Comparison of ENCODE assay signal across 30 cellular contexts in genomic region chr11:16527525-16528246, GRCh38.
"Had no signal": no experiment of that assay in that cellular context is flagged by ENCODE, and none has a peak within 500 bp of the region (broad histone marks: within the 10 kb centered on the region; RNA-seq: fewer than 3 reads in every experiment).

No MANE protein-coding gene starts in this region.

- H3K27ac ChIP-seq: brain microvascular endothelial cell, esophagus muscularis mucosa, WERI-Rb-1 had no signal

- H3K4me1 Mint-ChIP-seq: activated B cell treated with CpG ODN at 0.5 μM for 24 hours; activated T-helper 17 cell treated with anti-CD3 and anti-CD28 coated beads, Interleukin-2, amount 50 U/mL, for 72 hours; T-helper 17 cell had no signal

- DNase-seq: activated B cell treated with CpG ODN at 0.5 μM for 24 hours; activated CD4-positive, alpha-beta T cell treated with anti-CD3 and anti-CD28 coated beads for 48 hours; activated CD4-positive, alpha-beta T cell treated with anti-CD3 and anti-CD28 coated beads, Interleukin-2, amount 50 U/mL, for 1 hour; activated CD4-positive, alpha-beta T cell treated with anti-CD3 and anti-CD28 coated beads, Interleukin-2, amount 50 U/mL, for 48 hours; activated CD8-positive, alpha-beta memory T cell treated with anti-CD3 and anti-CD28 coated beads for 24 hours; activated CD8-positive, alpha-beta T cell treated with anti-CD3 and anti-CD28 coated beads for 36 hours; activated effector memory CD4-positive, alpha-beta T cell treated with Interleukin-2 at 50 U/mL for 16 hours; activated gamma-delta T cell treated with Interleukin-2 at 50 U/mL for 16 hours; activated naive CD4-positive, alpha-beta T cell treated with anti-CD3 and anti-CD28 coated beads, Interleukin-2, amount 50 U/mL, for 16 hours; activated naive CD4-positive, alpha-beta T cell treated with Interleukin-2 at 50 U/mL for 16 hours; activated T-cell treated with anti-CD3 and anti-CD28 coated beads, Interleukin-2, amount 50 U/mL, for 4 hours; amniotic stem cell; anterior cingulate cortex; brain microvascular endothelial cell; caudate nucleus; cortex of kidney; dermis blood vessel endothelial cell; effector CD4-positive, alpha-beta T cell; effector memory CD8-positive, alpha-beta T cell; erythroblast; foreskin melanocyte; T-helper 1 cell; T-helper 17 cell; T1000; WERI-Rb-1 had no signal

- ATAC-seq: activated CD4-positive, CD25-positive, alpha-beta regulatory T cell treated with anti-CD3 and anti-CD28 coated beads, Interleukin-2, amount 50 U/mL, for 24 hours; activated CD8-positive, alpha-beta T cell treated with anti-CD3 and anti-CD28 coated beads for 36 hours; activated T-cell treated with anti-CD3 and anti-CD28 coated beads, Interleukin-2, amount 50 U/mL, for 4 hours; activated T-helper 17 cell treated with anti-CD3 and anti-CD28 coated beads, Interleukin-2, amount 50 U/mL, for 72 hours; effector memory CD8-positive, alpha-beta T cell; T-helper 17 cell had no signal

- H3K4me3 ChIP-seq: esophagus muscularis mucosa had no signal

- H3K36me3 ChIP-seq: brain microvascular endothelial cell, esophagus muscularis mucosa, WERI-Rb-1 had no signal

- H3K27ac Mint-ChIP-seq: activated B cell treated with CpG ODN at 0.5 μM for 24 hours; activated CD8-positive, alpha-beta T cell treated with anti-CD3 and anti-CD28 coated beads for 36 hours; activated naive CD8-positive, alpha-beta T cell; activated T-helper 17 cell treated with anti-CD3 and anti-CD28 coated beads, Interleukin-2, amount 50 U/mL, for 72 hours; effector memory CD8-positive, alpha-beta T cell; T-helper 17 cell; T-helper 2 cell treated with Interferon-gamma antibody and Interleukin-4, amounts not matched to agents 5 μg/mL and 100 μg/mL, for 36 hours had no signal

- H3K9me3 Mint-ChIP-seq: activated B cell treated with CpG ODN at 0.5 μM for 24 hours; activated T-cell treated with anti-CD3 and anti-CD28 coated beads, Interleukin-2, amount 50 U/mL, for 4 hours; activated T-helper 17 cell treated with anti-CD3 and anti-CD28 coated beads, Interleukin-2, amount 50 U/mL, for 72 hours had no signal

- H3K36me3 Mint-ChIP-seq: activated naive CD8-positive, alpha-beta T cell had no signal

- H3K27me3 Mint-ChIP-seq: activated B cell treated with CpG ODN at 0.5 μM for 24 hours; activated CD8-positive, alpha-beta T cell treated with anti-CD3 and anti-CD28 coated beads for 36 hours; activated naive CD8-positive, alpha-beta T cell; activated T-helper 17 cell treated with anti-CD3 and anti-CD28 coated beads, Interleukin-2, amount 50 U/mL, for 72 hours; effector memory CD8-positive, alpha-beta T cell; T-helper 17 cell had no signal

- H3K4me3 Mint-ChIP-seq: activated B cell treated with CpG ODN at 0.5 μM for 24 hours; activated CD8-positive, alpha-beta T cell treated with anti-CD3 and anti-CD28 coated beads for 36 hours; activated naive CD8-positive, alpha-beta T cell; activated T-cell treated with anti-CD3 and anti-CD28 coated beads, Interleukin-2, amount 50 U/mL, for 4 hours; activated T-helper 17 cell treated with anti-CD3 and anti-CD28 coated beads, Interleukin-2, amount 50 U/mL, for 72 hours; effector memory CD8-positive, alpha-beta T cell; T-helper 17 cell; T-helper 2 cell treated with Interferon-gamma antibody and Interleukin-4, amounts not matched to agents 5 μg/mL and 100 μg/mL, for 36 hours had no signal

- H3K27me3 ChIP-seq: brain microvascular endothelial cell, esophagus muscularis mucosa had no signal
